ENCODE assay signal across 21 cellular contexts in the genomic region with DNA sequence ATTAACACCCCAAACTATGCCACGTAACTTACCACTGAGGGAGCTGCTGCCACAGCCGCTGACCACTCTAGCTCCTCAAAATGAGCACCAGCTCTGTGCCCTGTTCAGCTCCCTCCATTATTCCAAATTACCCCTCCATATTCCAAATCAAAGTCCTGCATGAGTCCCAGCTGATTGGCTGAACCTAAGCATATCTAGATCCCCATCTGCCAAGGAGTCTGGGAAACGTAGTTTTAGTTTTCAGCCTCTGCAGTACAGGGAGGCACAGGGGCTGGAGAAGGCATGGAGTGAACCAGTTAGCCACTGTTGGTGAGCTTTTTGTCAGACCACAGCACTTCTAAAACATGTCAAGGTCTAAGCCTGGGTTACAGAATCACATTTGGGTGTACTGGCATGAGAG. TPM values are rescaled to one million over a fixed set of nuclear protein-coding genes. Genes with fewer than 3 reads are reported as not detected.
DNase-seq lines count a peak whose midpoint lies in the region; FAIRE-seq and TF ChIP-seq lines count a peak whose summit lies in the region.
"Had no signal": no experiment of that assay in that cellular context is flagged by ENCODE, and none has a peak within 500 bp of the region (broad histone marks: within the 10 kb centered on the region; RNA-seq: fewer than 3 reads in every experiment).

No MANE protein-coding gene starts in this region.

- no peak overlapping the region for H3K18ac ChIP-seq in H1 (ENCODE audit: extremely low read depth, low read length)

- H4K91ac ChIP-seq in H1 (replicated peaks; ENCODE audit: insufficient read length, low read length) = no peak overlapping the region

- POLR2A ChIA-PET in Caco-2 (lab: Charles Lee) (no interaction called here), H1 (lab: Charles Lee; ENCODE audit: partially characterized antibody) (no interaction called here)

- no peaks in the 10 kb centered on the region for H3K36me3 ChIP-seq in Caco-2 (ENCODE audit: control insufficient read depth, insufficient read depth, low read length)
- no peaks in the 10 kb centered on the region for H3K36me3 ChIP-seq in H1 (ENCODE audit: control insufficient read depth in 2 of 4, insufficient read depth in 4 of 4, low read length in 3 of 4)
- H3K36me3 ChIP-seq in small intestine (ENCODE audit: control insufficient read depth in 2 of 2, insufficient read depth in 2 of 2, low read length in 2 of 2) = peaks cover 0 to 2% of the 10 kb centered on the region in 2 donors

- H2BK15ac ChIP-seq in H1 (ENCODE audit: low read length) = no peak overlapping the region

- H4K20me1 ChIP-seq in H1 (replicated peaks in 1 of 2; ENCODE audit: control insufficient read depth in 1 of 2, insufficient read depth in 2 of 2, low read length in 2 of 2) = no peaks in the 10 kb centered on the region
- H4K20me1 ChIP-seq: BLaER1 treated with 17β-estradiol and CSF1 and Interleukin-3, amounts not matched to agents 10 nM and 100 nM had no signal

- DNase-seq in Caco-2 = no peak
- peak; percentile 32 for DNase-seq in NCI-H69 (lab: John Stamatoyannopoulos, UW)
- no peak for DNase-seq in H1 (ENCODE audit: low read depth in 1 of 2, low spot score in 2 of 2)
- DNase-seq in NCI-H446 (lab: John Stamatoyannopoulos, UW) = no peak
- DNase-seq in substantia nigra (lab: John Stamatoyannopoulos, UW) = no peak
- DNase-seq in small intestine = no peak
- DNase-seq: Calu3; CD8-positive, alpha-beta T cell; H9; NCI-H1092; NCI-H1436 treated with DMSO at 0.1 percent for 48 hours; NCI-H1930; NCI-H510A; NCI-H774; OCI-M1; T-cell had no signal

- H3K36me3 Mint-ChIP-seq in Caco-2 (ENCODE audit: insufficient read depth, unreplicated experiment) = no peaks in the 10 kb centered on the region
- peaks cover 13% of the 10 kb centered on the region for H3K36me3 Mint-ChIP-seq in nephron (ENCODE audit: low read depth)
- H3K36me3 Mint-ChIP-seq: CD8-positive, alpha-beta T cell had no signal

- H3K27me3 Mint-ChIP-seq in Caco-2 (ENCODE audit: insufficient read depth, unreplicated experiment) = no peaks in the 10 kb centered on the region
- no peaks in the 10 kb centered on the region for H3K27me3 Mint-ChIP-seq in nephron (ENCODE audit: low read depth)

- H3K9me3 ChIP-seq in Caco-2 = no peaks in the 10 kb centered on the region
- H3K9me3 ChIP-seq in H1 (ENCODE audit: insufficient read depth in 2 of 2, low read depth in 1 of 2, low read length in 1 of 2) = no peaks in the 10 kb centered on the region
- no peaks in the 10 kb centered on the region for H3K9me3 ChIP-seq in small intestine (ENCODE audit: control insufficient read depth, low read depth)

- no TSS peak for BruUV-seq in Caco-2 (replicated peaks; lab: Mats Ljungman, UMichigan)

- no peak overlapping the region for H3K14ac ChIP-seq in H1 (ENCODE audit: insufficient read length)

- TF ChIP-seq CTCF in Caco-2 (IDR thresholded peaks at IDR 0.05; ENCODE audit: insufficient read depth in 1 of 2, low read depth in 1 of 2, low read length in 1 of 2, severe bottlenecking in 1 of 2, unreplicated experiment in 1 of 2) (no peak), H1 (IDR thresholded peaks at IDR 0.05; ENCODE audit: control extremely low read depth in 1 of 3, insufficient read depth in 1 of 3, low read depth in 1 of 3, low read length in 3 of 3) (no peak), nephron (IDR thresholded peaks at IDR 0.05; ENCODE audit: unreplicated experiment in 3 of 3) (no peak)

- CTCF ChIA-PET in Caco-2 (lab: Charles Lee) (interaction anchor here (1.2 to 1.4 kb wide), 2 partner anchors 16 to 18 kb away, joined by 3 to 7 read pairs; a partner anchor contains a TSS), H1 (lab: Charles Lee; ENCODE audit: partially characterized antibody) (interaction anchor here (0.6 to 11.8 kb wide), 11 partner anchors 8 to 485 kb away, joined by 3 to 199 read pairs (median 5); a partner anchor contains a TSS)

- H2AFZ ChIP-seq in H1 (ENCODE audit: low read length) = no peak overlapping the region

- H3K4me1 Mint-ChIP-seq in Caco-2 (ENCODE audit: low read depth, unreplicated experiment) = peaks cover 7% of the 10 kb centered on the region
- peaks cover 18% of the 10 kb centered on the region for H3K4me1 Mint-ChIP-seq in nephron

- H3K27ac Mint-ChIP-seq in Caco-2 (ENCODE audit: unreplicated experiment) (peak overlapping the region; percentile 45), nephron (peak overlapping the region in 2 of 3 experiments; percentile 14 to 16)
- H3K27ac Mint-ChIP-seq: CD8-positive, alpha-beta T cell; H9; HFFc6; T-cell had no signal

- H3K27me3 ChIP-seq in Caco-2 (replicated peaks; ENCODE audit: control insufficient read depth, insufficient read depth, low read length) (no peaks in the 10 kb centered on the region), H1 (replicated peaks in 1 of 4; ENCODE audit: control insufficient read depth in 3 of 4, extremely low read depth in 1 of 4, insufficient read depth in 3 of 4, low read length in 3 of 4) (no peaks in the 10 kb centered on the region), small intestine (ENCODE audit: control insufficient read depth in 2 of 2, insufficient read depth in 2 of 2, low read length in 2 of 2) (no peaks in the 10 kb centered on the region)
- H3K27me3 ChIP-seq: BLaER1 treated with 17β-estradiol and CSF1 and Interleukin-3, amounts not matched to agents 10 nM and 100 nM had no signal

- no peak for TF ChIP-seq EP300 in H1 (IDR thresholded peaks at IDR 0.05; ENCODE audit: borderline replicate concordance in 1 of 2, low read depth in 2 of 2, low read length in 2 of 2)

- TF ChIP-seq POLR2A in H1 (IDR thresholded peaks at IDR 0.05; ENCODE audit: control extremely low read depth in 1 of 2, low read depth in 2 of 2, low read length in 2 of 2) = no peak

- TF ChIP-seq RAD21 in H1 (IDR thresholded peaks at IDR 0.05 in 1 of 2, conservative IDR thresholded peaks at IDR 0.05 in 1 of 2; ENCODE audit: low read depth in 2 of 2, low read length in 2 of 2) = no peak

- no peak overlapping the region for H4K8ac ChIP-seq in H1 (ENCODE audit: extremely low read depth, insufficient read depth, low read length)

- no peak overlapping the region for H2BK120ac ChIP-seq in H1 (replicated peaks; ENCODE audit: low read depth, low read length)

- no peak overlapping the region for H2AK5ac ChIP-seq in H1 (ENCODE audit: low read depth, low read length)

- no peak overlapping the region for H3K56ac ChIP-seq in H1 (replicated peaks; ENCODE audit: insufficient read length, low read depth, low read length)

- H3K79me1 ChIP-seq in H1 (ENCODE audit: low read depth, low read length) = no peaks in the 10 kb centered on the region

- H4K5ac ChIP-seq in H1 (ENCODE audit: insufficient read length, low read depth, low read length) = no peak overlapping the region

- H2BK5ac ChIP-seq in H1 (ENCODE audit: low read depth, low read length) = no peak overlapping the region

- no peaks in the 10 kb centered on the region for H3K79me2 ChIP-seq in H1 (ENCODE audit: control insufficient read depth in 1 of 2, insufficient read depth in 2 of 2, low read length in 2 of 2)

- intact Hi-C loops in Caco-2 (cut with micrococcal nuclease; ENCODE audit: unreplicated experiment) = no loop called here

- no peak overlapping the region for H3K4me3 Mint-ChIP-seq in Caco-2 (ENCODE audit: unreplicated experiment)
- no peak overlapping the region for H3K4me3 Mint-ChIP-seq in nephron
- H3K4me3 Mint-ChIP-seq: CD8-positive, alpha-beta T cell; H9; HFFc6; T-cell had no signal

- no peak overlapping the region for H3K4ac ChIP-seq in H1 (replicated peaks; ENCODE audit: insufficient read length, low read depth, low read length)

- FAIRE-seq in H1 (lab: Jason Lieb, UNC) (no peak), small intestine (lab: Jason Lieb, UNC) (no peak)
- FAIRE-seq: GM19239 had no signal

- peaks cover 7% of the 10 kb centered on the region for H3K23me2 ChIP-seq in H1 (ENCODE audit: low read depth, low read length)

- H3K4me1 ChIP-seq in Caco-2 (peaks cover 19% of the 10 kb centered on the region), H1 (replicated peaks in 1 of 4; ENCODE audit: control insufficient read depth in 3 of 4, insufficient read depth in 4 of 4, low read length in 3 of 4) (peaks cover 0 to under 1% (median 0%) of the 10 kb centered on the region in 4 experiments; a peak in 2 of 7 replicates), small intestine (ENCODE audit: control insufficient read depth in 2 of 2, insufficient read depth in 1 of 2, low read depth in 1 of 2, low read length in 1 of 2) (no peaks in the 10 kb centered on the region)

- 90% methylated on average over 3 of the region's 3 CpGs; no CpG with 5 or more reads in 1 of the 2 experiments for WGBS in H1 (ENCODE audit: extremely low coverage in 1 of 2, insufficient coverage in 1 of 2, insufficient read length in 1 of 2, insufficient replicate concordance in 2 of 2, low coverage in 1 of 2, low lambda C conversion rate in 2 of 2, missing lambda C conversion rate in 1 of 2), 2 experiments
- WGBS in small intestine, 3 donors = 85 to 90% (median 90%) methylated on average over 3 of the region's 3 CpGs

- H3K9me3 Mint-ChIP-seq in Caco-2 (ENCODE audit: unreplicated experiment) (no peaks in the 10 kb centered on the region), nephron (no peaks in the 10 kb centered on the region)
- H3K9me3 Mint-ChIP-seq: CD8-positive, alpha-beta T cell; H9; HFFc6; T-cell had no signal

- no peak overlapping the region for H3K23ac ChIP-seq in H1 (ENCODE audit: insufficient read length)

- H3K27ac ChIP-seq in H1 (ENCODE audit: low read depth, low read length) = no peak overlapping the region
- no peak overlapping the region for H3K27ac ChIP-seq in substantia nigra (ENCODE audit: low read depth, low read length, poor library complexity, severe bottlenecking)
- H3K27ac ChIP-seq in small intestine (ENCODE audit: low read depth in 1 of 2, low read length in 1 of 2) = no peak overlapping the region
- H3K27ac ChIP-seq: BLaER1 treated with 17β-estradiol and CSF1 and Interleukin-3, amounts not matched to agents 10 nM and 100 nM had no signal

- H2BK12ac ChIP-seq in H1 (ENCODE audit: low read depth, low read length) = no peak overlapping the region

- no peak overlapping the region for H2BK20ac ChIP-seq in H1 (ENCODE audit: low read length)

- no peak overlapping the region for H3K4me2 ChIP-seq in H1 (ENCODE audit: insufficient read depth in 1 of 2, low read depth in 2 of 2, low read length in 2 of 2)
- H3K4me2 ChIP-seq: BLaER1 treated with 17β-estradiol and CSF1 and Interleukin-3, amounts not matched to agents 10 nM and 100 nM had no signal

- H3K4me3 ChIP-seq in Caco-2 (ENCODE audit: low read depth, low read length) (no peak overlapping the region), H1 (ENCODE audit: extremely low read depth in 1 of 4, insufficient read depth in 2 of 4, low read depth in 3 of 4, low read length in 4 of 4) (no peak overlapping the region), small intestine (ENCODE audit: low read depth in 1 of 2, low read length in 2 of 2) (no peak overlapping the region)
- H3K4me3 ChIP-seq: BLaER1 treated with 17β-estradiol and CSF1 and Interleukin-3, amounts not matched to agents 10 nM and 100 nM had no signal

- H3K9ac ChIP-seq in H1 (replicated peaks in 1 of 4; ENCODE audit: extremely low read depth in 1 of 4, low read depth in 3 of 4, low read length in 3 of 4) = no peak overlapping the region
- H3K9ac ChIP-seq: BLaER1 treated with 17β-estradiol and CSF1 and Interleukin-3, amounts not matched to agents 10 nM and 100 nM had no signal

RNA-seq across cellular contexts. Expression of a gene that starts 15.9 kb away (rescaled TPM):
- 4.5 and 5.5 TPM in 2 replicates for total RNA-seq in Caco-2 (2022)
- total RNA-seq in H1 (2021; fragmentation: NEBNext Ultra II Directional; extraction: Animal tissue kit (Norgen Biotek cat#: 25700)) = 1.3 and 1.4 TPM in 2 replicates
- 1.7 and 2.3 TPM in 2 replicates for polyA plus RNA-seq in H1 (2011; rRNA removed)
- polyA plus RNA-seq in H1 (2011; cell fraction: cytosol; rRNA removed) = 2.7 TPM
- polyA plus RNA-seq in H1 (2011; cell fraction: nucleus; rRNA removed) = 9.9 TPM
- 1.8 to 2.6 TPM (median 2.4 TPM) in 4 replicates for polyA plus RNA-seq in H1 (2012, experiment 1 of 2)
- 0.72 TPM for polyA plus RNA-seq in H1 (2012, experiment 2 of 2)
- 1.0 TPM for polyA plus RNA-seq in H1 (2013, experiment 1 of 2)
- 0.72 TPM for polyA plus RNA-seq in H1 (2013, experiment 2 of 2)
- polyA minus RNA-seq in H1 (2011; rRNA and poly(A)+ RNA removed) = 0.34 and 1.1 TPM in 2 replicates
- polyA minus RNA-seq in H1 (2011; cell fraction: cytosol; rRNA and poly(A)+ RNA removed) = 0.95 TPM
- 3.7 TPM for polyA minus RNA-seq in H1 (2011; cell fraction: nucleus; rRNA and poly(A)+ RNA removed)
- polyA plus RNA-seq in small intestine = 10 to 100 TPM; 31.9 to 57.7 (median 32.8) TPM
- total RNA-seq: HFFc6 had no signal

RNA-seq across cellular contexts. Expression of a gene that starts 19.2 kb away (rescaled TPM):
- total RNA-seq in Caco-2 (2022) = 0.49 and 0.61 TPM in 2 replicates
- total RNA-seq in H1 (2021; fragmentation: NEBNext Ultra II Directional; extraction: Animal tissue kit (Norgen Biotek cat#: 25700)) = not detected in 2 replicates
- not detected in 2 replicates for polyA plus RNA-seq in H1 (2011; rRNA removed)
- not detected for polyA plus RNA-seq in H1 (2011; cell fraction: cytosol; rRNA removed)
- polyA plus RNA-seq in H1 (2011; cell fraction: nucleus; rRNA removed) = not detected
- polyA plus RNA-seq in H1 (2012, experiment 1 of 2) = 0.31 TPM in 1 of 4 replicates, not detected in the others
- not detected for polyA plus RNA-seq in H1 (2012, experiment 2 of 2)
- polyA plus RNA-seq in H1 (2013, experiment 1 of 2) = not detected
- not detected for polyA plus RNA-seq in H1 (2013, experiment 2 of 2)
- polyA minus RNA-seq in H1 (2011; rRNA and poly(A)+ RNA removed) = not detected in 2 replicates
- not detected for polyA minus RNA-seq in H1 (2011; cell fraction: cytosol; rRNA and poly(A)+ RNA removed)
- not detected for polyA minus RNA-seq in H1 (2011; cell fraction: nucleus; rRNA and poly(A)+ RNA removed)
- 1 to 10 TPM in 2 of 3 donors, not detected in 1; 1.1 to 1.9 TPM for polyA plus RNA-seq in small intestine
- total RNA-seq: Calu3; CD8-positive, alpha-beta T cell; H9; HFFc6; LHCN-M2; T-cell had no signal

RNA-seq across cellular contexts. Expression of a gene that starts 29.9 kb away (rescaled TPM):
- total RNA-seq in Caco-2 (2022) = 2.5 and 4.8 TPM in 2 replicates
- total RNA-seq in H1 (2021; fragmentation: NEBNext Ultra II Directional; extraction: Animal tissue kit (Norgen Biotek cat#: 25700)) = not detected in 2 replicates
- not detected in 2 replicates for polyA plus RNA-seq in H1 (2011; rRNA removed)
- not detected for polyA plus RNA-seq in H1 (2011; cell fraction: cytosol; rRNA removed)
- polyA plus RNA-seq in H1 (2011; cell fraction: nucleus; rRNA removed) = not detected
- polyA plus RNA-seq in H1 (2012, experiment 1 of 2) = 0.21 to 0.53 TPM (median 0.42 TPM) in 3 of 4 replicates, not detected in the other
- polyA plus RNA-seq in H1 (2012, experiment 2 of 2) = not detected
- not detected for polyA plus RNA-seq in H1 (2013, experiment 1 of 2)
- polyA plus RNA-seq in H1 (2013, experiment 2 of 2) = not detected
- polyA minus RNA-seq in H1 (2011; rRNA and poly(A)+ RNA removed) = not detected in 2 replicates
- polyA minus RNA-seq in H1 (2011; cell fraction: cytosol; rRNA and poly(A)+ RNA removed) = not detected
- polyA minus RNA-seq in H1 (2011; cell fraction: nucleus; rRNA and poly(A)+ RNA removed) = not detected
- polyA plus RNA-seq in small intestine = 1 to 10 TPM in 2 of 3 donors, under 1 TPM in 1; 0.64 to 5.1 (median 3.1) TPM
- total RNA-seq: Calu3; CD8-positive, alpha-beta T cell; H9; HFFc6; T-cell had no signal

RNA-seq across cellular contexts. Expression of a gene that starts 49.0 kb away (rescaled TPM):
- total RNA-seq in Caco-2 (2022) = 35.5 and 38.0 TPM in 2 replicates
- total RNA-seq in H1 (2021; fragmentation: NEBNext Ultra II Directional; extraction: Animal tissue kit (Norgen Biotek cat#: 25700)) = 35.1 and 35.8 TPM in 2 replicates
- polyA plus RNA-seq in H1 (2011; rRNA removed) (10.0 and 16.8 TPM in 2 replicates), small intestine (10 to 100 TPM; 31.3 to 45.1 (median 42.0) TPM)
- polyA plus RNA-seq in H1 (2011; cell fraction: cytosol; rRNA removed) = 23.6 TPM
- polyA plus RNA-seq in H1 (2011; cell fraction: nucleus; rRNA removed) = 17.7 TPM
- polyA plus RNA-seq in H1 (2012, experiment 1 of 2) = 39.9 to 57.0 TPM (median 45.3 TPM) in 4 replicates
- 14.5 TPM for polyA plus RNA-seq in H1 (2012, experiment 2 of 2)
- 39.3 TPM for polyA plus RNA-seq in H1 (2013, experiment 1 of 2)
- 38.0 TPM for polyA plus RNA-seq in H1 (2013, experiment 2 of 2)
- polyA minus RNA-seq in H1 (2011; rRNA and poly(A)+ RNA removed) = 12.1 and 14.3 TPM in 2 replicates
- polyA minus RNA-seq in H1 (2011; cell fraction: cytosol; rRNA and poly(A)+ RNA removed) = 6.8 TPM
- 31.0 TPM for polyA minus RNA-seq in H1 (2011; cell fraction: nucleus; rRNA and poly(A)+ RNA removed)

RNA-seq across cellular contexts. Expression of a gene that starts 49.7 kb away (rescaled TPM):
- total RNA-seq in Caco-2 (2022) = 25.7 and 27.7 TPM in 2 replicates
- 33.7 and 35.5 TPM in 2 replicates for total RNA-seq in H1 (2021; fragmentation: NEBNext Ultra II Directional; extraction: Animal tissue kit (Norgen Biotek cat#: 25700))
- polyA plus RNA-seq in H1 (2011; rRNA removed) = 19.7 and 19.8 TPM in 2 replicates
- 16.0 TPM for polyA plus RNA-seq in H1 (2011; cell fraction: cytosol; rRNA removed)
- polyA plus RNA-seq in H1 (2011; cell fraction: nucleus; rRNA removed) = 31.4 TPM
- polyA plus RNA-seq in H1 (2012, experiment 1 of 2) = 28.7 to 39.9 TPM (median 32.2 TPM) in 4 replicates
- polyA plus RNA-seq in H1 (2012, experiment 2 of 2) = 2.5 TPM
- 16.5 TPM for polyA plus RNA-seq in H1 (2013, experiment 1 of 2)
- 17.7 TPM for polyA plus RNA-seq in H1 (2013, experiment 2 of 2)
- polyA minus RNA-seq in H1 (2011; rRNA and poly(A)+ RNA removed) = 82.8 and 113 TPM in 2 replicates
- 29.5 TPM for polyA minus RNA-seq in H1 (2011; cell fraction: cytosol; rRNA and poly(A)+ RNA removed)
- polyA minus RNA-seq in H1 (2011; cell fraction: nucleus; rRNA and poly(A)+ RNA removed) = 37.6 TPM
- polyA plus RNA-seq in small intestine = 1 to 10 TPM; 4.6 to 8.6 (median 5.8) TPM
